Comparison of ENCODE assay signal across 8 cellular contexts in the genomic region with DNA sequence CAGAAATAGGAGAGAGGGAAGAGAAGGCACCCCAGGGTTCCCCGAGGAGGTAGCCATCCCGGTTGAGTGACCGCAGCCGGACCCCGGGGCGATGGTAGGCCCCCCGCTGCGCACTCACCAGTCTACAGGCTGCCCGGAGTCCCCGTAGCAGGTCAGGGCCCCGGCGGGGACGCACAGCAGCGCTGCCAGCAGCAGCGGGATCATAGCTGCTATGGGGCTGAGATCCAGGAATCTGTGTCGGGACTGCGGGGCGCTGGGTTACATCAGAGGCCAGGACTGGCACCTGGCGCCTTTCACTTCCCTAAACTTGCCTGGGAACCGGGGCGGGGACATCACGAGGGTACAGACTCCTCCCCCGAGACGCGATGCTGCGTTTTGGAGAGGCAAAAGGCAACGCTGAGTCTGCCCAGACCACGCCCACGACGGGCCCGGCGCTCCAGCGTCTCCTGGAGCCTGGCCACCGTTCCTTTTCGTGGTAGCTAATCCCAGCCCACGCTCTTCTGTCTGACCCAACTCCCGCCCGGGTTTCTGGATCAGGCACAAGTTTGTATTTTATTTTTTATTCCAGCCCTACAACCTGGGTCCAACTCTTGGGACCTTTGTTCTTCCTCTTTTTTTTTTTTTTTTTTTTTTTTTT. TPM values are rescaled to one million over a fixed set of nuclear protein-coding genes. Genes with fewer than 3 reads are reported as not detected.
DNase-seq lines count a peak whose midpoint lies in the region; TF ChIP-seq lines count a peak whose summit lies in the region.

A gene with protein sequence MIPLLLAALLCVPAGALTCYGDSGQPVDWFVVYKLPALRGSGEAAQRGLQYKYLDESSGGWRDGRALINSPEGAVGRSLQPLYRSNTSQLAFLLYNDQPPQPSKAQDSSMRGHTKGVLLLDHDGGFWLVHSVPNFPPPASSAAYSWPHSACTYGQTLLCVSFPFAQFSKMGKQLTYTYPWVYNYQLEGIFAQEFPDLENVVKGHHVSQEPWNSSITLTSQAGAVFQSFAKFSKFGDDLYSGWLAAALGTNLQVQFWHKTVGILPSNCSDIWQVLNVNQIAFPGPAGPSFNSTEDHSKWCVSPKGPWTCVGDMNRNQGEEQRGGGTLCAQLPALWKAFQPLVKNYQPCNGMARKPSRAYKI (minus strand): TSS at position 278 of the 637 bp plus-strand sequence. CDS start 74 bp downstream, at position 204.

- CTCF ChIA-PET in HEK293T (lab: Yijun Ruan, JAX) (interaction anchor here (0.6 to 1.4 kb wide), 2 partner anchors 33 to 299 kb away, joined by 3 to 6 read pairs; no protein-coding TSS in a partner anchor), SK-N-SH (lab: Yijun Ruan, JAX) (interaction anchor here (0.6 to 5.4 kb wide), 13 partner anchors 9 to 220 kb away, joined by 3 to 28 read pairs (median 4); a partner anchor contains a TSS)

- H3K36me3 ChIP-seq in SK-N-SH (replicated peaks in 1 of 2; ENCODE audit: control insufficient read depth in 1 of 2, insufficient read depth in 2 of 2, low read length in 1 of 2), result peaks cover 0 to 3% of the 10 kb centered on the region in 2 experiments

- peaks cover 9% of the 10 kb centered on the region for H3F3A ChIP-seq in SK-N-SH (replicated peaks; ENCODE audit: insufficient read depth)

- WGBS in SK-N-SH (ENCODE audit: low lambda C conversion rate), result 0% methylated on average over 15 of the region's 38 CpGs

- no peaks in the 10 kb centered on the region for H3K36me3 Mint-ChIP-seq in activated naive CD4-positive, alpha-beta T cell treated with anti-CD3 and anti-CD28 coated beads, Interleukin-2, amount 50 U/mL, for 24 hours

- peak within 1 kb of the TSS; percentile 89 for H3K4me3 Mint-ChIP-seq in activated naive CD4-positive, alpha-beta T cell treated with anti-CD3 and anti-CD28 coated beads, Interleukin-2, amount 50 U/mL, for 24 hours

- peak within 1 kb of the TSS; percentile 71 to 76 for H3K27ac ChIP-seq in SK-N-SH (ENCODE audit: low read depth in 2 of 2, low read length in 1 of 2)
- H3K27ac ChIP-seq in temporal lobe (ENCODE audit: low read depth, low read length), result peak within 1 kb of the TSS; percentile 76

- peak within 1 kb of the TSS; percentile 97 for H2AFZ ChIP-seq in SK-N-SH (ENCODE audit: low read depth)

- TF ChIP-seq EP300 in SK-N-SH (IDR thresholded peaks at IDR 0.05; ENCODE audit: borderline replicate concordance in 1 of 2, low read depth in 1 of 2, low read length in 1 of 2), result no peak

- H3K27me3 ChIP-seq in SK-N-SH (ENCODE audit: insufficient read depth), result peaks cover 11% of the 10 kb centered on the region; the same call in 1 of the 2 replicates

- H3K27me3 Mint-ChIP-seq in activated naive CD4-positive, alpha-beta T cell treated with anti-CD3 and anti-CD28 coated beads, Interleukin-2, amount 50 U/mL, for 24 hours, result no peaks in the 10 kb centered on the region

- DNase-seq in GDM1 (lab: John Stamatoyannopoulos, UW) (peak; percentile 89), HEK293T (ENCODE audit: extremely low spot score) (peak; percentile 94), NAMALWA (ENCODE audit: low spot score) (peak; percentile 97), SK-N-SH (peak; percentile 95), globus pallidus (ENCODE audit: low spot score) (peak; percentile 84), occipital lobe (lab: John Stamatoyannopoulos, UW) (peak; percentile 84)

- H3K4me1 ChIP-seq in SK-N-SH (ENCODE audit: control insufficient read depth in 1 of 2, insufficient read depth in 2 of 2, low read depth in 1 of 2, low read length in 1 of 2), result peaks cover 0 to 9% of the 10 kb centered on the region in 2 experiments; a peak in 1 of 4 replicates

- POLR2A ChIA-PET in HEK293T (lab: Yijun Ruan, JAX), result interaction anchor here (0.7 to 3.5 kb wide), 10 partner anchors 8 to 90 kb away, joined by 3 to 26 read pairs (median 4); a partner anchor contains a TSS
- POLR2A ChIA-PET in SK-N-SH (lab: Yijun Ruan, JAX), result interaction anchor here (0.6 to 3.0 kb wide), 8 partner anchors 8 to 242 kb away, joined by 3 to 21 read pairs (median 3); a partner anchor contains a TSS

- no peaks in the 10 kb centered on the region for H3K9me3 Mint-ChIP-seq in activated naive CD4-positive, alpha-beta T cell treated with anti-CD3 and anti-CD28 coated beads, Interleukin-2, amount 50 U/mL, for 24 hours

- H4K20me1 ChIP-seq in SK-N-SH (ENCODE audit: insufficient read depth), result no peaks in the 10 kb centered on the region

- H3K9me3 ChIP-seq in SK-N-SH, result no peaks in the 10 kb centered on the region

- no peak for TF ChIP-seq RAD21 in SK-N-SH (IDR thresholded peaks at IDR 0.05; ENCODE audit: low read length)

- peak within 1 kb of the TSS; percentile 73 for H3K9ac ChIP-seq in SK-N-SH

- peaks cover 20% of the 10 kb centered on the region for H3K4me1 Mint-ChIP-seq in activated naive CD4-positive, alpha-beta T cell treated with anti-CD3 and anti-CD28 coated beads, Interleukin-2, amount 50 U/mL, for 24 hours

- peak within 1 kb of the TSS; percentile 68 to 86 for H3K4me3 ChIP-seq in SK-N-SH (ENCODE audit: low read depth in 2 of 2, low read length in 1 of 2)

- TF ChIP-seq CTCF in SK-N-SH (IDR thresholded peaks at IDR 0.05), result no peak

- H3K4me2 ChIP-seq in SK-N-SH, result peak within 1 kb of the TSS; percentile 85

- H3K79me2 ChIP-seq in SK-N-SH (ENCODE audit: insufficient read depth), result no peaks in the 10 kb centered on the region

- H3K9me2 ChIP-seq in SK-N-SH, result no peaks in the 10 kb centered on the region

- peak within 1 kb of the TSS; percentile 83 for H3K27ac Mint-ChIP-seq in activated naive CD4-positive, alpha-beta T cell treated with anti-CD3 and anti-CD28 coated beads, Interleukin-2, amount 50 U/mL, for 24 hours

TF ChIP-seq in HEK293T, 16 proteins besides CTCF, POLR2A, EP300 and RAD21:
- no peak; the same call in 1 of the 2 replicates for TF ChIP-seq L3MBTL2 (conservative IDR thresholded peaks at IDR 0.05)
- no peak for TF ChIP-seq FOXM1 (IDR thresholded peaks at IDR 0.05; ENCODE audit: borderline replicate concordance)
- TF ChIP-seq, protein P1, sequence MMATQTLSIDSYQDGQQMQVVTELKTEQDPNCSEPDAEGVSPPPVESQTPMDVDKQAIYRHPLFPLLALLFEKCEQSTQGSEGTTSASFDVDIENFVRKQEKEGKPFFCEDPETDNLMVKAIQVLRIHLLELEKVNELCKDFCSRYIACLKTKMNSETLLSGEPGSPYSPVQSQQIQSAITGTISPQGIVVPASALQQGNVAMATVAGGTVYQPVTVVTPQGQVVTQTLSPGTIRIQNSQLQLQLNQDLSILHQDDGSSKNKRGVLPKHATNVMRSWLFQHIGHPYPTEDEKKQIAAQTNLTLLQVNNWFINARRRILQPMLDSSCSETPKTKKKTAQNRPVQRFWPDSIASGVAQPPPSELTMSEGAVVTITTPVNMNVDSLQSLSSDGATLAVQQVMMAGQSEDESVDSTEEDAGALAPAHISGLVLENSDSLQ (IDR thresholded peaks at IDR 0.05), result no peak
- TF ChIP-seq BHLHE40 (IDR thresholded peaks at IDR 0.05; ENCODE audit: borderline replicate concordance), result no peak
- no peak for TF ChIP-seq FOXA1 (IDR thresholded peaks at IDR 0.05)
- TF ChIP-seq SUZ12 (IDR thresholded peaks at IDR 0.05), result no peak
- TF ChIP-seq ARNT (IDR thresholded peaks at IDR 0.05), result no peak
- no peak for TF ChIP-seq NFRKB (IDR thresholded peaks at IDR 0.05)
- no peak for TF ChIP-seq CTBP1 (IDR thresholded peaks at IDR 0.05; ENCODE audit: borderline replicate concordance)
- TF ChIP-seq FOXK2 (IDR thresholded peaks at IDR 0.05), result no peak

TF ChIP-seq in SK-N-SH, 30 proteins besides CTCF, POLR2A, EP300 and RAD21 (continues in another document):
- TF ChIP-seq POLR2AphosphoS5 (IDR thresholded peaks at IDR 0.05; ENCODE audit: low read depth, low read length) (peak; percentile 70), RCOR1 (IDR thresholded peaks at IDR 0.05; ENCODE audit: low read length) (0 out of 2 replicates have a peak, but pooled peaks have one; percentile 32), MXI1 (IDR thresholded peaks at IDR 0.05; ENCODE audit: low read depth, low read length) (peak; percentile 89), NRF1 (IDR thresholded peaks at IDR 0.05; ENCODE audit: low read depth, low read length) (peak; percentile 48), TAF1 (IDR thresholded peaks at IDR 0.05; ENCODE audit: borderline replicate concordance, low read depth, low read length) (peak; percentile 50; the same call in 1 of the 2 replicates), TCF12 (IDR thresholded peaks at IDR 0.05) (peak; percentile 21; the same call in 1 of the 2 replicates), JUND (IDR thresholded peaks at IDR 0.05) (no peak), SMC3 (IDR thresholded peaks at IDR 0.05; ENCODE audit: low read depth, low read length) (no peak)
- TF ChIP-seq, protein P2, sequence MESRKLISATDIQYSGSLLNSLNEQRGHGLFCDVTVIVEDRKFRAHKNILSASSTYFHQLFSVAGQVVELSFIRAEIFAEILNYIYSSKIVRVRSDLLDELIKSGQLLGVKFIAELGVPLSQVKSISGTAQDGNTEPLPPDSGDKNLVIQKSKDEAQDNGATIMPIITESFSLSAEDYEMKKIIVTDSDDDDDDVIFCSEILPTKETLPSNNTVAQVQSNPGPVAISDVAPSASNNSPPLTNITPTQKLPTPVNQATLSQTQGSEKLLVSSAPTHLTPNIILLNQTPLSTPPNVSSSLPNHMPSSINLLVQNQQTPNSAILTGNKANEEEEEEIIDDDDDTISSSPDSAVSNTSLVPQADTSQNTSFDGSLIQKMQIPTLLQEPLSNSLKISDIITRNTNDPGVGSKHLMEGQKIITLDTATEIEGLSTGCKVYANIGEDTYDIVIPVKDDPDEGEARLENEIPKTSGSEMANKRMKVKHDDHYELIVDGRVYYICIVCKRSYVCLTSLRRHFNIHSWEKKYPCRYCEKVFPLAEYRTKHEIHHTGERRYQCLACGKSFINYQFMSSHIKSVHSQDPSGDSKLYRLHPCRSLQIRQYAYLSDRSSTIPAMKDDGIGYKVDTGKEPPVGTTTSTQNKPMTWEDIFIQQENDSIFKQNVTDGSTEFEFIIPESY (IDR thresholded peaks at IDR 0.05; ENCODE audit: borderline replicate concordance, low read depth), result no peak
- TF ChIP-seq, protein P3, sequence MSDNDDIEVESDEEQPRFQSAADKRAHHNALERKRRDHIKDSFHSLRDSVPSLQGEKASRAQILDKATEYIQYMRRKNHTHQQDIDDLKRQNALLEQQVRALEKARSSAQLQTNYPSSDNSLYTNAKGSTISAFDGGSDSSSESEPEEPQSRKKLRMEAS (IDR thresholded peaks at IDR 0.05; ENCODE audit: low read depth), result 0 out of 2 replicates have a peak, but pooled peaks have one; percentile 46
- TF ChIP-seq, protein P4, sequence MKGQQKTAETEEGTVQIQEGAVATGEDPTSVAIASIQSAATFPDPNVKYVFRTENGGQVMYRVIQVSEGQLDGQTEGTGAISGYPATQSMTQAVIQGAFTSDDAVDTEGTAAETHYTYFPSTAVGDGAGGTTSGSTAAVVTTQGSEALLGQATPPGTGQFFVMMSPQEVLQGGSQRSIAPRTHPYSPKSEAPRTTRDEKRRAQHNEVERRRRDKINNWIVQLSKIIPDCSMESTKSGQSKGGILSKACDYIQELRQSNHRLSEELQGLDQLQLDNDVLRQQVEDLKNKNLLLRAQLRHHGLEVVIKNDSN (IDR thresholded peaks at IDR 0.05; ENCODE audit: borderline replicate concordance, low read depth), result peak; percentile 65; the same call in 1 of the 2 replicates

RNA-seq across cellular contexts. Expression of the gene that starts here (rescaled TPM):
- polyA plus RNA-seq in SK-N-SH (2012; rRNA removed), result 29.8 and 40.7 TPM in 2 replicates
- 23.1 and 30.9 TPM in 2 replicates for polyA plus RNA-seq in SK-N-SH (2012; cell fraction: cytosol; rRNA removed)
- 10.8 and 15.2 TPM in 2 replicates for polyA plus RNA-seq in SK-N-SH (2012; cell fraction: nucleus; rRNA removed)
- total RNA-seq in occipital lobe (4.5 TPM), temporal lobe (2.5 TPM)

Comparison
In these comparisons a context has a peak if more than half of its experiments do, and no peak if none do; other contexts are left out.
1. Peak in every context shown above with its lines: DNase-seq, H3K4me3 ChIP-seq and H3K27ac ChIP-seq.